Comparison of ENCODE assay signal across 11 cellular contexts in genomic region chr6:169269180-169270076, GRCh38. TPM values are rescaled to one million over a fixed set of nuclear protein-coding genes. Genes with fewer than 3 reads are reported as not detected.
DNase-seq lines count a peak whose midpoint lies in the region; ATAC-seq and TF ChIP-seq lines count a peak whose summit lies in the region.
"Had no signal": no experiment of that assay in that cellular context is flagged by ENCODE, and none has a peak within 500 bp of the region (broad histone marks: within the 10 kb centered on the region; RNA-seq: fewer than 3 reads in every experiment).

No MANE protein-coding gene starts in this region.

- H2AFZ ChIP-seq in smooth muscle cell (ENCODE audit: low read depth), result no peak overlapping the region

- 0 out of 2 replicates have a peak, but pooled peaks cover 4% of the 10 kb centered on the region for H3K9me3 ChIP-seq in HUES64 (ENCODE audit: insufficient read depth, low read depth, low read length)
- peaks cover 0 to 8% (median 0%) of the 10 kb centered on the region in 12 donors for H3K9me3 ChIP-seq in heart left ventricle
- no peaks in the 10 kb centered on the region for H3K9me3 ChIP-seq in smooth muscle cell (replicated peaks; ENCODE audit: low read depth)
- H3K9me3 ChIP-seq: tibial artery had no signal

- no peak for TF ChIP-seq POLR2A in heart left ventricle (IDR thresholded peaks at IDR 0.05)

- peaks cover 26% of the 10 kb centered on the region for H3K4me1 ChIP-seq in HUES64 (ENCODE audit: insufficient read depth, low read length)
- peaks cover 0 to 16% (median 0%) of the 10 kb centered on the region in 12 donors for H3K4me1 ChIP-seq in heart left ventricle
- H3K4me1 ChIP-seq in smooth muscle cell (ENCODE audit: low read depth), result peaks cover 19% of the 10 kb centered on the region

- peaks cover 2 to 12% (median 4%) of the 10 kb centered on the region in 5 donors for H3K27me3 Mint-ChIP-seq in naive thymus-derived CD8-positive, alpha-beta T cell

- no peaks in the 10 kb centered on the region for H3K36me3 ChIP-seq in HUES64 (ENCODE audit: insufficient read depth, low read length)
- H3K36me3 ChIP-seq in heart left ventricle, result no peaks in the 10 kb centered on the region
- no peaks in the 10 kb centered on the region for H3K36me3 ChIP-seq in smooth muscle cell (ENCODE audit: low read depth)
- H3K36me3 ChIP-seq: tibial artery had no signal

- no peak overlapping the region for H3K4me3 ChIP-seq in HUES64 (ENCODE audit: low read length)
- no peak overlapping the region for H3K4me3 ChIP-seq in heart left ventricle
- no peak overlapping the region for H3K4me3 ChIP-seq in smooth muscle cell
- H3K4me3 ChIP-seq: tibial artery had no signal

- H3K79me2 ChIP-seq in smooth muscle cell (ENCODE audit: low read depth), result no peaks in the 10 kb centered on the region

- H3K27me3 ChIP-seq in HUES64 (ENCODE audit: insufficient read depth, low read length) (no peaks in the 10 kb centered on the region; the same call in 1 of the 2 replicates), heart left ventricle (peaks cover 0 to 4% (median 0%) of the 10 kb centered on the region in 9 donors), smooth muscle cell (ENCODE audit: low read depth) (no peaks in the 10 kb centered on the region)
- H3K27me3 ChIP-seq: tibial artery had no signal

- peaks cover 0 to 4% (median 0%) of the 10 kb centered on the region in 4 donors for H3K4me1 Mint-ChIP-seq in naive thymus-derived CD8-positive, alpha-beta T cell

- H3K9ac ChIP-seq in HUES64 (ENCODE audit: low read depth, low read length) (no peak overlapping the region), smooth muscle cell (ENCODE audit: low read depth) (no peak overlapping the region)

- intact Hi-C loops in heart left ventricle (cut with DNase I), result no loop called here

- 85% methylated on average over 9 of the region's 9 CpGs for WGBS in HUES64
- 64 to 76% (median 72%) methylated on average over 9 of the region's 9 CpGs for WGBS in heart left ventricle, 4 donors
- WGBS in smooth muscle cell (ENCODE audit: low lambda C conversion rate), result 69% methylated on average over 9 of the region's 9 CpGs

- H4K20me1 ChIP-seq in smooth muscle cell (ENCODE audit: low read depth), result no peaks in the 10 kb centered on the region

- peak overlapping the region; percentile 42 for H3K4me2 ChIP-seq in smooth muscle cell

- TF ChIP-seq CTCF in heart left ventricle (IDR thresholded peaks at IDR 0.05) (no peak), smooth muscle cell (IDR thresholded peaks at IDR 0.05; ENCODE audit: borderline replicate concordance, insufficient read depth, poor library complexity, severe bottlenecking) (no peak)

- no peak overlapping the region for H3K4me3 Mint-ChIP-seq in naive thymus-derived CD8-positive, alpha-beta T cell

- POLR2A ChIA-PET in naive thymus-derived CD8-positive, alpha-beta T cell (lab: Charles Lee), result no interaction called here

- H3K27ac Mint-ChIP-seq in naive thymus-derived CD8-positive, alpha-beta T cell, result no peak overlapping the region

- ATAC-seq in heart left ventricle, result peak; percentile 72 to 96 (median 92)
- no peak for ATAC-seq in naive thymus-derived CD8-positive, alpha-beta T cell
- ATAC-seq in HG03039 (IDR thresholded peaks at IDR 0.05; ENCODE audit: unreplicated experiment), result no peak
- no peak for ATAC-seq in GM19455 (IDR thresholded peaks at IDR 0.05; ENCODE audit: unreplicated experiment)

- no peaks in the 10 kb centered on the region for H3K36me3 Mint-ChIP-seq in naive thymus-derived CD8-positive, alpha-beta T cell

- peaks cover 8% of the 10 kb centered on the region for H3F3A ChIP-seq in smooth muscle cell (ENCODE audit: low read depth)

- DNase-seq in amniotic epithelial cell (ENCODE audit: low read depth), result peak; percentile 96
- peak in 4 of 5 donors; percentile 46 to 73 (median 50) for DNase-seq in heart left ventricle
- no peak for DNase-seq in smooth muscle cell (lab: John Stamatoyannopoulos, UW; ENCODE audit: unreplicated experiment)
- DNase-seq in iPS-NIHi7 (ENCODE audit: extremely low spot score), result no peak
- DNase-seq in naive thymus-derived CD8-positive, alpha-beta T cell, result no peak
- DNase-seq: activated T-cell treated with anti-CD3 and anti-CD28 coated beads, Interleukin-2, amount 50 U/mL, for 1 hour; DMS 273 treated with DMSO at 0.1 percent for 48 hours had no signal

- H3K9me3 Mint-ChIP-seq in naive thymus-derived CD8-positive, alpha-beta T cell, result no peaks in the 10 kb centered on the region

- peak overlapping the region; percentile 74 for H3K27ac ChIP-seq in HUES64 (ENCODE audit: low read depth, low read length)
- peak overlapping the region in 9 of 12 donors; percentile 13 to 72 (median 53) for H3K27ac ChIP-seq in heart left ventricle
- peak overlapping the region; percentile 69 for H3K27ac ChIP-seq in smooth muscle cell (ENCODE audit: low read depth)

RNA-seq across cellular contexts. Expression of gene THBS2, which starts 15.8 kb away (rescaled TPM):
- polyA plus RNA-seq in HUES64 (2013, experiment 1 of 2), result 14.0 TPM
- 10.1 TPM for polyA plus RNA-seq in HUES64 (2013, experiment 2 of 2)
- 10 to 100 TPM in 8 of 9 donors, 1 to 10 TPM in 1; 7.9 to 51.7 (median 15.9) TPM for total RNA-seq in heart left ventricle
- 10 to 100 TPM in 1 of 2 donors, 1 to 10 TPM in 1; 1.9 to 19.8 TPM for polyA plus RNA-seq in heart left ventricle
- total RNA-seq in smooth muscle cell, result 10.1 and 16.2 TPM in 2 replicates
- 7.1 and 13.9 TPM in 2 replicates for polyA plus RNA-seq in smooth muscle cell
- not detected for total RNA-seq in naive thymus-derived CD8-positive, alpha-beta T cell
- under 1 TPM; 0.02 to 0.06 (median 0.05) TPM for polyA plus RNA-seq in naive thymus-derived CD8-positive, alpha-beta T cell

Comparison
In these comparisons a context has a peak if more than half of its experiments do, and no peak if none do; other contexts are left out.
1. DNase-seq: peak in amniotic epithelial cell (single experiment) and heart left ventricle (4 of 5); none in smooth muscle cell (single experiment), iPS-NIHi7 (single experiment) and naive thymus-derived CD8-positive, alpha-beta T cell (0 of 10).
2. ATAC-seq: peak in heart left ventricle (4 of 4); none in naive thymus-derived CD8-positive, alpha-beta T cell (0 of 2), HG03039 (single experiment) and GM19455 (single experiment).
3. RNA of gene THBS2, which starts 15.8 kb away (total RNA-seq): 7.9 to 51.7 TPM in heart left ventricle and 10.1 to 16.2 TPM in smooth muscle cell; not detected in naive thymus-derived CD8-positive, alpha-beta T cell; every median in the first group is over 4 times any median in the second.
4. Peak in every context shown above with its lines, with median percentiles within 50 percentile points of each other: H3K27ac ChIP-seq.